ENCODE assay signal across 13 cellular contexts in genomic region chr3:113261996-113262665, GRCh38. TPM values are rescaled to one million over a fixed set of nuclear protein-coding genes. Genes with fewer than 3 reads are reported as not detected.
DNase-seq lines count a peak whose midpoint lies in the region; ATAC-seq and TF ChIP-seq lines count a peak whose summit lies in the region.
"Had no signal": no experiment of that assay in that cellular context is flagged by ENCODE, and none has a peak within 500 bp of the region (broad histone marks: within the 10 kb centered on the region; RNA-seq: fewer than 3 reads in every experiment).

No MANE protein-coding gene starts in this region.

- H4K20me1 ChIP-seq in mammary epithelial cell (ENCODE audit: insufficient read depth, low read length): no peaks in the 10 kb centered on the region

- dilution Hi-C loops in mammary epithelial cell (cut with HindIII; ENCODE audit: low sequenced_read_pairs): no loop called here

- peak overlapping the region; percentile 67 for H3K4me2 ChIP-seq in mammary epithelial cell (ENCODE audit: insufficient read depth, low read depth, low read length)

- H3K27me3 ChIP-seq in mammary epithelial cell (ENCODE audit: insufficient read depth, low read length): no peaks in the 10 kb centered on the region
- no peaks in the 10 kb centered on the region for H3K27me3 ChIP-seq in left lung
- H3K27me3 ChIP-seq in testis: no peaks in the 10 kb centered on the region

- 7% methylated on average over 3 of the region's 3 CpGs for WGBS in mammary epithelial cell (ENCODE audit: low coverage, missing lambda C conversion rate)
- WGBS in testis, 2 donors: 62 to 70% methylated on average over 2 to 3 of the region's 3 CpGs

- TF ChIP-seq POLR2A in testis (IDR thresholded peaks at IDR 0.05): no peak

- no TSS peak for BruUV-seq in mammary epithelial cell (replicated peaks; lab: Mats Ljungman, UMichigan)

- H3K9ac ChIP-seq in mammary epithelial cell (ENCODE audit: insufficient read depth, low read length): no peak overlapping the region

- intact Hi-C loops in mammary epithelial cell (cut with micrococcal nuclease): no loop called here
- intact Hi-C loops in left lung (cut with DNase I): no loop called here
- intact Hi-C loops in testis (cut with DNase I; ENCODE audit: low total_unique reads): loop anchor here (10.0 kb wide), 1 partner anchor 117 kb away; no protein-coding TSS in a partner anchor

- H3K79me2 ChIP-seq in mammary epithelial cell (ENCODE audit: insufficient read depth, low read length): no peaks in the 10 kb centered on the region

- H3K4me1 ChIP-seq in mammary epithelial cell (ENCODE audit: insufficient read depth, low read length): peaks cover 20% of the 10 kb centered on the region
- no peaks in the 10 kb centered on the region for H3K4me1 ChIP-seq in left lung
- H3K4me1 ChIP-seq in testis: peaks cover 20% of the 10 kb centered on the region

- CTCF ChIA-PET in mammary epithelial cell (lab: Charles Lee; ENCODE audit: low non-redundant PET): interaction anchor here (0.6 kb wide), 2 partner anchors 109 to 157 kb away, joined by 3 to 7 read pairs; no protein-coding TSS in a partner anchor

- H2AFZ ChIP-seq in mammary epithelial cell (ENCODE audit: low read depth, low read length): no peak overlapping the region

- in situ Hi-C loops in mammary epithelial cell (cut with MboI; ENCODE audit: low sequenced_read_pairs in 2 of 2): no loop called here

- H3K4me3 ChIP-seq in mammary epithelial cell (replicated peaks in 1 of 3; ENCODE audit: insufficient read depth in 1 of 3, low read depth in 2 of 3, low read length in 3 of 3) (no peak overlapping the region), left lung (no peak overlapping the region), testis (no peak overlapping the region)

- H3K36me3 ChIP-seq in mammary epithelial cell (ENCODE audit: insufficient read depth, low read length): no peaks in the 10 kb centered on the region
- no peaks in the 10 kb centered on the region for H3K36me3 ChIP-seq in left lung
- no peaks in the 10 kb centered on the region for H3K36me3 ChIP-seq in testis (ENCODE audit: low read depth, missing control alignments)

- H3K27ac ChIP-seq in mammary epithelial cell (ENCODE audit: insufficient read depth, low read depth, low read length) (no peak overlapping the region), left lung (peak overlapping the region in 1 of 2 donors; percentile 25), testis (peak overlapping the region in 1 of 2 donors; percentile 33)
- H3K27ac ChIP-seq: RWPE1 had no signal

- TF ChIP-seq CTCF in mammary epithelial cell (conservative IDR thresholded peaks at IDR 0.05 in 1 of 2, IDR thresholded peaks at IDR 0.05 in 1 of 2; ENCODE audit: extremely low read depth in 1 of 2, insufficient read depth in 1 of 2, low read depth in 1 of 2, low read length in 2 of 2): no peak
- TF ChIP-seq CTCF in left lung (IDR thresholded peaks at IDR 0.05): no peak
- no peak for TF ChIP-seq CTCF in testis (IDR thresholded peaks at IDR 0.05)

- DNase-seq in NCI-H1694 (lab: John Stamatoyannopoulos, UW) (peak; percentile 24), mammary epithelial cell (peak; percentile 64), left lung (no peak), testis (peak; percentile 51), C1 segment of cervical spinal cord (lab: John Stamatoyannopoulos, UW) (no peak), occipital lobe (lab: John Stamatoyannopoulos, UW) (no peak)
- DNase-seq: activated CD4-positive, alpha-beta T cell treated with anti-CD3 and anti-CD28 coated beads for 1 hour; activated naive CD4-positive, alpha-beta T cell; effector memory CD8-positive, alpha-beta T cell; immature natural killer cell; MV-4-11 had no signal

- ATAC-seq in left lung (peak; percentile 92), HG03175 (IDR thresholded peaks at IDR 0.05; ENCODE audit: unreplicated experiment) (no peak)
- ATAC-seq: effector memory CD8-positive, alpha-beta T cell had no signal

- H3K9me3 ChIP-seq in mammary epithelial cell (replicated peaks; ENCODE audit: insufficient read depth, low read length) (no peaks in the 10 kb centered on the region), left lung (no peaks in the 10 kb centered on the region), testis (no peaks in the 10 kb centered on the region)

RNA-seq across cellular contexts. Expression of gene BOC, which starts 50.8 kb away (rescaled TPM):
- total RNA-seq in mammary epithelial cell (10 to 100 TPM; 18.5 to 49.7 TPM), left lung (10 to 100 TPM in 1 of 2 donors, 1 to 10 TPM in 1; 6.0 to 19.6 TPM), testis (10 to 100 TPM; 24.5 to 33.6 TPM), occipital lobe (11.2 TPM)
- polyA plus RNA-seq in mammary epithelial cell (16.5 TPM), testis (ENCODE audit: insufficient read depth, low read depth, low replicate concordance) (28.4 TPM)
- polyA minus RNA-seq in mammary epithelial cell: 26.3 TPM
- polyA plus RNA-seq: immature natural killer cell had no signal

Comparison
In these comparisons a context has a peak if more than half of its experiments do, and no peak if none do; other contexts are left out.
1. DNase-seq: peak in NCI-H1694 (single experiment), mammary epithelial cell (single experiment) and testis (single experiment); none in left lung (0 of 2), C1 segment of cervical spinal cord (0 of 14) and occipital lobe (single experiment).